Comparison of ENCODE assay signal across 1 cellular context in the genomic region with DNA sequence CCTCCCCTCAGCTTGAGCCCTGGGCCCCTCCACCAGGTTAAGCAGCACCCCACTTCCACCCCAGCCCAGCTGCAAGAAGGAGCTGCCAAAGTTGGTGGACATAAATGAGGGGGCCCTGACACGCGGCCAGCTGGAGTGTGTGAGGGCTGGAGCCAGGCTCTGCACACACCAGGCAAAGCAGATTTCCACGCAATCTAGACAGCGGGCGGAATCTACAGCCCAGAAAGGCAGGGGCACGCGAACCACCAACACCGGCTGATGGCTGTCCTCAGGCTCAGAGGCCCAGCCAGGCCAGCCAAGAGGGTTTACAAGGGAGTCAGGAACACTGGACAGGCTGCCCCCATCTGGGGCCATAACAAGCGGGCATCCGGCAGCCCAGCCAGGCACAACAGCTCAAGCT.
TF ChIP-seq lines count a peak whose summit lies in the region.

No MANE protein-coding gene starts in this region.

TF ChIP-seq in HEK293T, 16 proteins besides CTCF, POLR2A, EP300 and RAD21 (continued from another document):
- no peak for TF ChIP-seq FOXA1 (IDR thresholded peaks at IDR 0.05)
- TF ChIP-seq LEF1 (IDR thresholded peaks at IDR 0.05; ENCODE audit: borderline replicate concordance): no peak
- no peak for TF ChIP-seq NFRKB (IDR thresholded peaks at IDR 0.05)
- no peak for TF ChIP-seq FOXK2 (IDR thresholded peaks at IDR 0.05)
- no peak for TF ChIP-seq ZNF384 (IDR thresholded peaks at IDR 0.05)
- no peak for TF ChIP-seq ARNT (IDR thresholded peaks at IDR 0.05)
- no peak for TF ChIP-seq FOXM1 (IDR thresholded peaks at IDR 0.05; ENCODE audit: borderline replicate concordance)
- no peak for TF ChIP-seq HDGF (IDR thresholded peaks at IDR 0.05; ENCODE audit: borderline replicate concordance)
- TF ChIP-seq BHLHE40 (IDR thresholded peaks at IDR 0.05; ENCODE audit: borderline replicate concordance): no peak
- no peak for TF ChIP-seq SUZ12 (IDR thresholded peaks at IDR 0.05)
- TF ChIP-seq L3MBTL2 (conservative IDR thresholded peaks at IDR 0.05): no peak
- no peak for TF ChIP-seq ELF4 (IDR thresholded peaks at IDR 0.05)
